Comparison of ENCODE assay signal across 11 cellular contexts in genomic region chr11:3146612-3147256, GRCh38. TPM values are rescaled to one million over a fixed set of nuclear protein-coding genes. Genes with fewer than 3 reads are reported as not detected.
A peak's percentile ranks its signal among the peaks of the same experiment; 100 is the strongest.
DNase-seq lines count a peak whose midpoint lies in the region; ATAC-seq, FAIRE-seq and TF ChIP-seq lines count a peak whose summit lies in the region.
"Had no signal": no experiment of that assay in that cellular context is flagged by ENCODE, and none has a peak within 500 bp of the region (broad histone marks: within the 10 kb centered on the region; RNA-seq: fewer than 3 reads in every experiment).

No MANE protein-coding gene starts in this region.

- no peak for TF ChIP-seq POLR2A in NB4 (IDR thresholded peaks at IDR 0.05; ENCODE audit: extremely low read depth, insufficient read length)

- peak; percentile 3 for ATAC-seq in mucosa of descending colon
- ATAC-seq in HG02938 (IDR thresholded peaks at IDR 0.05; ENCODE audit: unreplicated experiment): no peak
- ATAC-seq: stimulated activated naive B cell treated with anti-CD40 and anti-IgM and Interleukin-4, amounts not matched to agents 10 μg/mL and 1 μg/mL and 100 μg/mL, for 72 hours had no signal

- H3K4me3 ChIP-seq in NB4 (ENCODE audit: low read depth, low read length) (no peak overlapping the region), mucosa of descending colon (no peak overlapping the region), small intestine (ENCODE audit: low read depth in 1 of 2, low read length in 2 of 2) (no peak overlapping the region)
- H3K4me3 ChIP-seq: A549 had no signal

- DNase-seq in A172 (ENCODE audit: low spot score) (peak; percentile 47), NB4 (ENCODE audit: low read depth) (peak; percentile 37), epidermal melanocyte (ENCODE audit: insufficient read length, low spot score) (peak; percentile 68), mucosa of descending colon (no peak), NCI-H345 (lab: John Stamatoyannopoulos, UW) (no peak), small intestine (no peak), frontal cortex (ENCODE audit: low spot score in 2 of 2) (no peak)
- DNase-seq: stimulated activated naive B cell treated with anti-CD40 and anti-IgM and Interleukin-4, amounts not matched to agents 10 μg/mL and 1 μg/mL and 100 μg/mL, for 72 hours had no signal

- TF ChIP-seq CTCF in NB4 (IDR thresholded peaks at IDR 0.05; ENCODE audit: low read depth, low read length) (no peak), mucosa of descending colon (IDR thresholded peaks at IDR 0.05) (no peak)

- peaks cover 19% of the 10 kb centered on the region for H3K4me1 ChIP-seq in mucosa of descending colon (ENCODE audit: low read depth)
- peaks cover 0 to 1% of the 10 kb centered on the region in 2 donors for H3K4me1 ChIP-seq in small intestine (ENCODE audit: control insufficient read depth in 2 of 2, insufficient read depth in 1 of 2, low read depth in 1 of 2, low read length in 1 of 2)
- H3K4me1 ChIP-seq: A549 had no signal

- intact Hi-C loops in mucosa of descending colon (cut with DNase I, micrococcal nuclease): no loop called here

- H3K27ac ChIP-seq in small intestine (ENCODE audit: low read depth in 1 of 2, low read length in 1 of 2): no peak overlapping the region
- H3K27ac ChIP-seq: A549 had no signal

- H3K9me3 ChIP-seq in mucosa of descending colon: no peaks in the 10 kb centered on the region
- H3K9me3 ChIP-seq in small intestine (ENCODE audit: control insufficient read depth, low read depth): no peaks in the 10 kb centered on the region
- H3K9me3 ChIP-seq: A549 had no signal

- 77 to 92% (median 83%) methylated on average over 22 of the region's 22 CpGs for WGBS in small intestine, 3 donors

- H3K36me3 ChIP-seq in mucosa of descending colon (ENCODE audit: low read depth) (no peaks in the 10 kb centered on the region), small intestine (ENCODE audit: control insufficient read depth in 2 of 2, insufficient read depth in 2 of 2, low read length in 2 of 2) (no peaks in the 10 kb centered on the region)

- FAIRE-seq in small intestine (lab: Jason Lieb, UNC): no peak
- FAIRE-seq in frontal cortex (lab: Jason Lieb, UNC): no peak
- FAIRE-seq: A549, islet of Langerhans had no signal

- H3K27me3 ChIP-seq in small intestine (ENCODE audit: control insufficient read depth in 2 of 2, insufficient read depth in 2 of 2, low read length in 2 of 2): no peaks in the 10 kb centered on the region

RNA-seq across cellular contexts. Expression of gene OSBPL5, which starts 18.4 kb away (rescaled TPM):
- 18.1 and 18.5 TPM in 2 replicates for total RNA-seq in A172 (2014; rRNA removed; shearing (Covaris generic))
- total RNA-seq in mucosa of descending colon (10 to 100 TPM; 43.6 to 64.1 (median 52.4) TPM), frontal cortex (28.9 TPM)
- 10 to 100 TPM in 1 of 3 donors, 1 to 10 TPM in 2; 1.6 to 12.9 (median 3.0) TPM for polyA plus RNA-seq in small intestine

Comparison
In these comparisons a context has a peak if more than half of its experiments do, and no peak if none do; other contexts are left out.
1. DNase-seq: peak in A172 (single experiment), NB4 (single experiment) and epidermal melanocyte (single experiment); none in mucosa of descending colon (0 of 3), NCI-H345 (single experiment), small intestine (single experiment) and frontal cortex (0 of 2).